25 cellular contexts compared by ENCODE assay signal in the genomic region with DNA sequence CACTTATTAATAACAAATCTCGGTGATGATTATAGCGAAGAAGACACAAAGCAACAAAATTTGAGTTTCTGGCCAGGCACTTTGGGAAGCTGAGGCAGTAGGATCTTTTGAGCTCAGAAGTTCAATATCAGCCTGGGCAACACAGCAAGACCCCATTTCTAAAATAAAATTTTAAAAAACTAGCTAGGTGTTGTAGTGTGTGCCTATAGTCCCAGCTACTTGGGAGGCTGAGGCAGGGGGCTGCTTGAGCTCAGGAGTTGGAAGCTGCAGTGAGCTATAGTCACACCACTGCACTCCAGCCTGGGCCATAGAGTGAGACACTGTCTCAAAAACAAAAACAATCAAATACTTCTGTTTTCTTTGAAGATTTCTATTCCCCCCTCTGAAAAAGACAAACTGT.
"Had no signal": no experiment of that assay in that cellular context is flagged by ENCODE, and none has a peak within 500 bp of the region (broad histone marks: within the 10 kb centered on the region; RNA-seq: fewer than 3 reads in every experiment).

No MANE protein-coding gene starts in this region.

- H3K36me3 ChIP-seq: colonic mucosa, esophagus muscularis mucosa, esophagus squamous epithelium, gastrocnemius medialis, gastroesophageal sphincter, heart left ventricle, heart right ventricle had no signal

- ATAC-seq: effector memory CD8-positive, alpha-beta T cell; esophagus mucosa; foreskin keratinocyte; gastrocnemius medialis; gastroesophageal sphincter; heart left ventricle; heart right ventricle had no signal

- H3K9me3 ChIP-seq: colonic mucosa, esophagus muscularis mucosa, esophagus squamous epithelium, gastrocnemius medialis, gastroesophageal sphincter, heart left ventricle, heart right ventricle had no signal

- H3K27me3 Mint-ChIP-seq: dendritic cell treated with granulocyte-macrophage colony-stimulating factor and Interleukin-4, amounts not matched to agents 40 ng/mL and 50 ng/mL, for 4 days had no signal

- H3K27ac Mint-ChIP-seq: dendritic cell treated with granulocyte-macrophage colony-stimulating factor and Interleukin-4, amounts not matched to agents 40 ng/mL and 50 ng/mL, for 4 days; effector memory CD8-positive, alpha-beta T cell; endodermal cell had no signal

- H3K9me3 Mint-ChIP-seq: dendritic cell treated with granulocyte-macrophage colony-stimulating factor and Interleukin-4, amounts not matched to agents 40 ng/mL and 50 ng/mL, for 4 days; effector memory CD8-positive, alpha-beta T cell; endodermal cell had no signal

- H3K27me3 ChIP-seq: esophagus squamous epithelium, foreskin keratinocyte, gastrocnemius medialis, heart left ventricle, heart right ventricle had no signal

- H3K4me3 ChIP-seq: colonic mucosa, coronary artery, dorsolateral prefrontal cortex, esophagus muscularis mucosa, esophagus squamous epithelium, gastrocnemius medialis, gastroesophageal sphincter, heart left ventricle, heart right ventricle had no signal

- H3K4me3 Mint-ChIP-seq: dendritic cell treated with granulocyte-macrophage colony-stimulating factor and Interleukin-4, amounts not matched to agents 40 ng/mL and 50 ng/mL, for 4 days; effector memory CD8-positive, alpha-beta T cell; endodermal cell had no signal

- H3K4me1 ChIP-seq: colonic mucosa, esophagus muscularis mucosa, esophagus squamous epithelium, gastrocnemius medialis, gastroesophageal sphincter, heart left ventricle, heart right ventricle had no signal

- DNase-seq: colonic mucosa; cortex of kidney; dermis blood vessel endothelial cell; dorsolateral prefrontal cortex; effector CD4-positive, alpha-beta T cell; effector CD8-positive, alpha-beta T cell; effector memory CD4-positive, alpha-beta T cell; effector memory CD8-positive, alpha-beta T cell; endodermal cell; erythroblast; esophagus squamous epithelium; foreskin fibroblast; foreskin keratinocyte; foreskin melanocyte; gastrocnemius medialis; glutamatergic neuron; head of caudate nucleus; heart left ventricle; heart right ventricle had no signal

- H3K27ac ChIP-seq: colonic mucosa, coronary artery, dorsolateral prefrontal cortex, epithelial cell of prostate, esophagus muscularis mucosa, esophagus squamous epithelium, foreskin keratinocyte, gastrocnemius medialis, gastroesophageal sphincter, heart left ventricle, heart right ventricle had no signal
